Comparison of ENCODE assay signal across 17 cellular contexts in genomic region chr14:103928011-103928890, GRCh38. TPM values are rescaled to one million over a fixed set of nuclear protein-coding genes. Genes with fewer than 3 reads are reported as not detected.
DNase-seq lines count a peak whose midpoint lies in the region; ATAC-seq and TF ChIP-seq lines count a peak whose summit lies in the region.
"Had no signal": no experiment of that assay in that cellular context is flagged by ENCODE, and none has a peak within 500 bp of the region (broad histone marks: within the 10 kb centered on the region; RNA-seq: fewer than 3 reads in every experiment).

TDRD9 (plus strand) TSS chr14:103928456; CDS start chr14:103928510, 54 bp downstream.

- H3K9me3 Mint-ChIP-seq in activated naive CD4-positive, alpha-beta T cell treated with anti-CD3 and anti-CD28 coated beads, Interleukin-2, amount 50 U/mL, for 24 hours = no peaks in the 10 kb centered on the region
- H3K9me3 Mint-ChIP-seq: activated naive CD4-positive, alpha-beta T cell treated with anti-CD3 and anti-CD28 coated beads, Interleukin-2, amount 50 U/mL, for 72 hours; activated T-cell treated with anti-CD3 and anti-CD28 coated beads, Interleukin-2, amount 50 U/mL, for 72 hours; stimulated activated naive CD8-positive, alpha-beta T cell treated with anti-CD3 and anti-CD28 coated beads, Interleukin-15, amount 100 ng/mL, for 72 hours had no signal

- no peaks in the 10 kb centered on the region for H3K36me3 Mint-ChIP-seq in activated naive CD4-positive, alpha-beta T cell treated with anti-CD3 and anti-CD28 coated beads, Interleukin-2, amount 50 U/mL, for 24 hours
- H3K36me3 Mint-ChIP-seq: activated naive CD4-positive, alpha-beta T cell treated with anti-CD3 and anti-CD28 coated beads, Interleukin-2, amount 50 U/mL, for 72 hours had no signal

- H3K4me3 ChIP-seq in esophagus muscularis mucosa = peak within 1 kb of the TSS in 3 of 4 donors; percentile 28 to 39 (median 29)
- H3K4me3 ChIP-seq in stomach = peak within 1 kb of the TSS in 2 of 4 donors; percentile 17 to 28
- H3K4me3 ChIP-seq: GM23248 had no signal

- H3K4me3 Mint-ChIP-seq in activated naive CD4-positive, alpha-beta T cell treated with anti-CD3 and anti-CD28 coated beads, Interleukin-2, amount 50 U/mL, for 24 hours = no peak within 1 kb of the TSS
- H3K4me3 Mint-ChIP-seq: activated T-cell treated with anti-CD3 and anti-CD28 coated beads, Interleukin-2, amount 50 U/mL, for 72 hours; stimulated activated naive CD8-positive, alpha-beta T cell treated with anti-CD3 and anti-CD28 coated beads, Interleukin-15, amount 100 ng/mL, for 72 hours had no signal

- TF ChIP-seq EP300 in esophagus muscularis mucosa (IDR thresholded peaks at IDR 0.05) (no peak), stomach (IDR thresholded peaks at IDR 0.05) (no peak)

- H3K27ac ChIP-seq in esophagus muscularis mucosa (replicated peaks in 1 of 4) (no peak within 1 kb of the TSS), stomach (no peak within 1 kb of the TSS)
- H3K27ac ChIP-seq: GM23248 had no signal

- TF ChIP-seq POLR2A in esophagus muscularis mucosa (IDR thresholded peaks at IDR 0.05; ENCODE audit: low read depth) (no peak), stomach (IDR thresholded peaks at IDR 0.05) (no peak)

- 78% methylated on average over 20 of the region's 97 CpGs for WGBS in esophagus muscularis mucosa
- 49 to 86% (median 68%) methylated on average over 30 to 97 of the region's 97 CpGs for WGBS in stomach, 5 donors

- DNase-seq in activated naive CD4-positive, alpha-beta T cell treated with Interleukin-2 at 50 U/mL for 16 hours = no peak
- DNase-seq in NCI-H1417 treated with DMSO at 0.1 percent for 48 hours (lab: John Stamatoyannopoulos, UW) (peak; percentile 12), esophagus muscularis mucosa (ENCODE audit: extremely low spot score) (no peak), stomach (peak; percentile 32), activated gamma-delta T cell treated with Interleukin-2 at 50 U/mL for 16 hours (no peak)
- DNase-seq: activated T-cell treated with anti-CD3 and anti-CD28 coated beads, Interleukin-2, amount 50 U/mL, for 72 hours; effector memory CD4-positive, alpha-beta T cell; GM23248; NCI-H146; NCI-H69; stimulated activated CD4-positive, alpha-beta T cell treated with anti-CD3 and anti-CD28 coated beads, Interleukin-4, amount 100 ng/mL, for 24 hours; stimulated activated naive CD8-positive, alpha-beta T cell treated with anti-CD3 and anti-CD28 coated beads, Interleukin-15, amount 100 ng/mL, for 72 hours; trophoblast cell had no signal

- TF ChIP-seq CTCF in esophagus muscularis mucosa (IDR thresholded peaks at IDR 0.05) (no peak), stomach (IDR thresholded peaks at IDR 0.05) (no peak)

- peaks cover 4% of the 10 kb centered on the region for H3K27me3 Mint-ChIP-seq in activated naive CD4-positive, alpha-beta T cell treated with anti-CD3 and anti-CD28 coated beads, Interleukin-2, amount 50 U/mL, for 24 hours

- no peaks in the 10 kb centered on the region for H3K4me1 Mint-ChIP-seq in activated naive CD4-positive, alpha-beta T cell treated with anti-CD3 and anti-CD28 coated beads, Interleukin-2, amount 50 U/mL, for 24 hours

- H3K4me1 ChIP-seq in esophagus muscularis mucosa = peaks cover 0 to 4% (median 0%) of the 10 kb centered on the region in 4 donors
- no peaks in the 10 kb centered on the region for H3K4me1 ChIP-seq in stomach

- intact Hi-C loops in esophagus muscularis mucosa (cut with DNase I) (no loop called here), stomach (cut with DNase I; ENCODE audit: low total_unique reads) (no loop called here)

- H3K36me3 ChIP-seq in esophagus muscularis mucosa = no peaks in the 10 kb centered on the region
- no peaks in the 10 kb centered on the region for H3K36me3 ChIP-seq in stomach

- ATAC-seq in HG02642 (IDR thresholded peaks at IDR 0.05; ENCODE audit: poor library complexity, unreplicated experiment) = no peak
- ATAC-seq in HG02678 (IDR thresholded peaks at IDR 0.05; ENCODE audit: unreplicated experiment) = no peak
- ATAC-seq: activated naive CD4-positive, alpha-beta T cell treated with anti-CD3 and anti-CD28 coated beads, Interleukin-2, amount 50 U/mL, for 72 hours; activated T-cell treated with anti-CD3 and anti-CD28 coated beads, Interleukin-2, amount 50 U/mL, for 72 hours; stimulated activated naive CD8-positive, alpha-beta T cell treated with anti-CD3 and anti-CD28 coated beads, Interleukin-15, amount 100 ng/mL, for 72 hours had no signal

- H3K9me3 ChIP-seq in esophagus muscularis mucosa = no peaks in the 10 kb centered on the region
- H3K9me3 ChIP-seq in stomach = no peaks in the 10 kb centered on the region

- H3K27me3 ChIP-seq in esophagus muscularis mucosa (peaks cover 0 to 29% (median 0%) of the 10 kb centered on the region in 4 donors), stomach (peaks cover 0 to 31% (median 8%) of the 10 kb centered on the region in 3 donors)

- peak within 1 kb of the TSS; percentile 23 for H3K27ac Mint-ChIP-seq in activated naive CD4-positive, alpha-beta T cell treated with anti-CD3 and anti-CD28 coated beads, Interleukin-2, amount 50 U/mL, for 24 hours
- H3K27ac Mint-ChIP-seq: activated naive CD4-positive, alpha-beta T cell treated with anti-CD3 and anti-CD28 coated beads, Interleukin-2, amount 50 U/mL, for 72 hours; activated T-cell treated with anti-CD3 and anti-CD28 coated beads, Interleukin-2, amount 50 U/mL, for 72 hours; stimulated activated naive CD8-positive, alpha-beta T cell treated with anti-CD3 and anti-CD28 coated beads, Interleukin-15, amount 100 ng/mL, for 72 hours had no signal

RNA-seq across cellular contexts. Expression of gene TDRD9, which starts in this region (rescaled TPM):
- total RNA-seq in esophagus muscularis mucosa = 1 to 10 TPM; 2.0 to 3.2 (median 2.6) TPM
- 1 to 10 TPM in 3 of 5 donors, not detected in 2; 1.3 to 8.8 (median 2.6) TPM for total RNA-seq in stomach
- 1 to 10 TPM in 2 of 3 donors, under 1 TPM in 1; 0.85 to 3.7 (median 2.2) TPM for polyA plus RNA-seq in stomach
- total RNA-seq: GM23248 had no signal
- polyA plus RNA-seq: GM23248 had no signal

Comparison
In these comparisons a context has a peak if more than half of its experiments do, and no peak if none do; other contexts are left out.
1. DNase-seq: peak in NCI-H1417 treated with DMSO at 0.1 percent for 48 hours (single experiment) and stomach (single experiment); none in activated naive CD4-positive, alpha-beta T cell treated with Interleukin-2 at 50 U/mL for 16 hours (single experiment), esophagus muscularis mucosa (single experiment) and activated gamma-delta T cell treated with Interleukin-2 at 50 U/mL for 16 hours (single experiment).